Comparison of ENCODE assay signal across 29 cellular contexts in genomic region chr5:58714046-58714445, GRCh38.
"Had no signal": no experiment of that assay in that cellular context is flagged by ENCODE, and none has a peak within 500 bp of the region (broad histone marks: within the 10 kb centered on the region; RNA-seq: fewer than 3 reads in every experiment).

No MANE protein-coding gene starts in this region.

- H3K27me3 ChIP-seq: stomach, suprapubic skin, testis, thyroid gland, tibial artery, tibial nerve, upper lobe of left lung, uterus, vagina had no signal

- H3K4me1 ChIP-seq: stomach, suprapubic skin, testis, thyroid gland, tibial nerve, transverse colon, upper lobe of left lung, upper lobe of right lung, uterus, vagina had no signal

- H3K36me3 Mint-ChIP-seq: stimulated activated effector memory CD8-positive, alpha-beta T cell treated with anti-CD3 and anti-CD28 coated beads, Interleukin-12 subunit alpha, Interleukin-12 subunit beta, amount 100 ng/mL, for 72 hours; type B pancreatic cell had no signal

- H3K9me3 ChIP-seq: suprapubic skin, testis, thoracic aorta, thyroid gland, tibial artery, transverse colon, upper lobe of right lung, uterus, vagina had no signal

- H3K36me3 ChIP-seq: stomach, suprapubic skin, thoracic aorta, thyroid gland, tibial artery, tibial nerve, transverse colon, upper lobe of left lung, upper lobe of right lung, uterus, vagina had no signal

- H3K27ac Mint-ChIP-seq: stimulated activated effector memory CD8-positive, alpha-beta T cell treated with anti-CD3 and anti-CD28 coated beads, Interleukin-12 subunit alpha, Interleukin-12 subunit beta, amount 100 ng/mL, for 72 hours; stimulated activated memory B cell treated with anti-CD40 and anti-IgM and Interleukin-4, amounts not matched to agents 10 μg/mL and 1 μg/mL and 100 μg/mL, for 72 hours; stimulated activated naive B cell treated with anti-CD40 and anti-IgM and Interleukin-4, amounts not matched to agents 10 μg/mL and 1 μg/mL and 100 μg/mL, for 72 hours; stimulated activated naive CD8-positive, alpha-beta T cell treated with anti-CD3 and anti-CD28 coated beads, Interleukin-15, Interleukin-2, amounts not matched to agents 100 ng/mL and 50 ng/mL, for 24 hours; type B pancreatic cell had no signal

- H3K4me3 Mint-ChIP-seq: stimulated activated effector memory CD8-positive, alpha-beta T cell treated with anti-CD3 and anti-CD28 coated beads, Interleukin-12 subunit alpha, Interleukin-12 subunit beta, amount 100 ng/mL, for 72 hours; stimulated activated memory B cell treated with anti-CD40 and anti-IgM and Interleukin-4, amounts not matched to agents 10 μg/mL and 1 μg/mL and 100 μg/mL, for 72 hours; stimulated activated naive B cell treated with anti-CD40 and anti-IgM and Interleukin-4, amounts not matched to agents 10 μg/mL and 1 μg/mL and 100 μg/mL, for 72 hours; stimulated activated naive CD8-positive, alpha-beta T cell treated with anti-CD3 and anti-CD28 coated beads, Interleukin-15, amount 100 ng/mL, for 72 hours; stimulated activated naive CD8-positive, alpha-beta T cell treated with anti-CD3 and anti-CD28 coated beads, Interleukin-15, Interleukin-2, amounts not matched to agents 100 ng/mL and 50 ng/mL, for 24 hours; type B pancreatic cell had no signal

- H3K27me3 Mint-ChIP-seq: stimulated activated memory B cell treated with anti-CD40 and anti-IgM and Interleukin-4, amounts not matched to agents 10 μg/mL and 1 μg/mL and 100 μg/mL, for 72 hours; type B pancreatic cell had no signal

- H3K4me3 ChIP-seq: stomach, suprapubic skin, testis, thoracic aorta, thyroid gland, tibial artery, tibial nerve, transverse colon, upper lobe of left lung, upper lobe of right lung, uterus, vagina had no signal

- H3K4me1 Mint-ChIP-seq: stimulated activated effector memory CD8-positive, alpha-beta T cell treated with anti-CD3 and anti-CD28 coated beads, Interleukin-12 subunit alpha, Interleukin-12 subunit beta, amount 100 ng/mL, for 72 hours; stimulated activated naive CD8-positive, alpha-beta T cell treated with anti-CD3 and anti-CD28 coated beads, Interleukin-15, amount 100 ng/mL, for 72 hours had no signal

- DNase-seq: stimulated activated CD4-positive, alpha-beta T cell treated with anti-CD3 and anti-CD28 coated beads, Interleukin-2, amount 100 ng/mL, for 48 hours; stimulated activated CD4-positive, alpha-beta T cell treated with anti-CD3 and anti-CD28 coated beads, Interleukin-4, amount 100 ng/mL, for 1 hour; stimulated activated CD4-positive, alpha-beta T cell treated with anti-CD3 and anti-CD28 coated beads, Interleukin-4, amount 100 ng/mL, for 24 hours; stimulated activated CD4-positive, alpha-beta T cell treated with anti-CD3 and anti-CD28 coated beads, Interleukin-4, amount 100 ng/mL, for 4 hours; stimulated activated CD8-positive, alpha-beta memory T cell treated with anti-CD3 and anti-CD28 coated beads, Interleukin-4, amount 100 ng/mL, for 48 hours; stimulated activated naive B cell treated with anti-CD40 and anti-IgM and Interleukin-4, amounts not matched to agents 10 μg/mL and 1 μg/mL and 100 μg/mL, for 72 hours; stimulated activated naive CD4-positive, alpha-beta T cell; stimulated activated naive CD4-positive, alpha-beta T cell treated with Interleukin-2 at 50 U/mL for 16 hours; stimulated activated naive CD8-positive, alpha-beta T cell treated with anti-CD3 and anti-CD28 coated beads, Interleukin-15, amount 100 ng/mL, for 72 hours; stimulated activated naive CD8-positive, alpha-beta T cell treated with anti-CD3 and anti-CD28 coated beads, Interleukin-15, Interleukin-2, amounts not matched to agents 100 U/mL and 50 U/mL, for 24 hours; stomach; substantia nigra; testis; thyroid gland; tibial artery; transverse colon; trophoblast cell; upper lobe of left lung; upper lobe of right lung; uterus had no signal

- H3K27ac ChIP-seq: stomach, suprapubic skin, testis, thoracic aorta, thyroid gland, tibial artery, tibial nerve, transverse colon, upper lobe of left lung, upper lobe of right lung, uterus, vagina had no signal

- FAIRE-seq: urothelium cell line had no signal

- ATAC-seq: stimulated activated effector memory CD8-positive, alpha-beta T cell treated with anti-CD3 and anti-CD28 coated beads, Interleukin-12 subunit alpha, Interleukin-12 subunit beta, amount 100 ng/mL, for 72 hours; stimulated activated memory B cell treated with anti-CD40 and anti-IgM and Interleukin-4, amounts not matched to agents 10 μg/mL and 1 μg/mL and 100 μg/mL, for 72 hours; stimulated activated naive B cell treated with anti-CD40 and anti-IgM and Interleukin-4, amounts not matched to agents 10 μg/mL and 1 μg/mL and 100 μg/mL, for 72 hours; stimulated activated naive CD8-positive, alpha-beta T cell treated with anti-CD3 and anti-CD28 coated beads, Interleukin-15, amount 100 ng/mL, for 72 hours; stimulated activated naive CD8-positive, alpha-beta T cell treated with anti-CD3 and anti-CD28 coated beads, Interleukin-15, Interleukin-2, amounts not matched to agents 100 U/mL and 50 U/mL, for 24 hours; upper lobe of right lung had no signal
